In genomic region chr1:185704181-185704580, GRCh38 we compare ENCODE assay signal across 1 cellular context.
TF ChIP-seq lines count a peak whose summit lies in the region.

No MANE protein-coding gene starts in this region.

TF ChIP-seq in HepG2, 621 proteins besides CTCF, POLR2A, EP300 and RAD21 (continued from another document):
- no peak for TF ChIP-seq MLXIP (CRISPR knock-in tag; IDR thresholded peaks at IDR 0.05; ENCODE audit: borderline replicate concordance)
- no peak for TF ChIP-seq ZNF207 (IDR thresholded peaks at IDR 0.05; ENCODE audit: borderline replicate concordance)
- TF ChIP-seq, protein P1, sequence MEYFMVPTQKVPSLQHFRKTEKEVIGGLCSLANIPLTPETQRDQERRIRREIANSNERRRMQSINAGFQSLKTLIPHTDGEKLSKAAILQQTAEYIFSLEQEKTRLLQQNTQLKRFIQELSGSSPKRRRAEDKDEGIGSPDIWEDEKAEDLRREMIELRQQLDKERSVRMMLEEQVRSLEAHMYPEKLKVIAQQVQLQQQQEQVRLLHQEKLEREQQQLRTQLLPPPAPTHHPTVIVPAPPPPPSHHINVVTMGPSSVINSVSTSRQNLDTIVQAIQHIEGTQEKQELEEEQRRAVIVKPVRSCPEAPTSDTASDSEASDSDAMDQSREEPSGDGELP (IDR thresholded peaks at IDR 0.05; ENCODE audit: borderline replicate concordance, low read depth): no peak
- no peak for TF ChIP-seq ETS1 (CRISPR knock-in tag; IDR thresholded peaks at IDR 0.05)
